Comparison of ENCODE assay signal across 8 cellular contexts in the genomic region with DNA sequence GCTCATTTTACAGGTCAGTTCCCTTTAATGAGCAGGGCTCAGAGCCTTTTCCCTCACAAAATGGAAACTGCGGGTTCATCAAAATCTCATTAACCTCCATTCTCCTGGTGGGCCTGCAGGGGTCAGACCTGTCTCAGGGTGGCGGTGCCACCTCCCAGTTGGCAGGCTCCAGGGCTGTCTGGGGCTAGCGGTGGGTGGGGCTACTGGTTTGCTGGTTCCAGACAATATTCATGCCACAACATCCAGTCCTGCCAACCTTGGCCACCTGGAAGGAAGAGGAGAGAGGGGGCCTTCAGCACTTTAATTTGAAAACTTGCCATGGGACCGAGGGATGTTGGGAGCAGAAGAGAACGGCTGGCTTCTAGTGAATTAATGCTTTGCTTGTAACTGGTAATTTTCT.
DNase-seq lines count a peak whose midpoint lies in the region; ATAC-seq lines count a peak whose summit lies in the region.

No MANE protein-coding gene starts in this region.

- ATAC-seq in HG03354 (IDR thresholded peaks at IDR 0.05; ENCODE audit: poor library complexity, severe bottlenecking, unreplicated experiment), result no peak

- H3K36me3 Mint-ChIP-seq in activated naive CD4-positive, alpha-beta T cell treated with anti-CD3 and anti-CD28 coated beads, Interleukin-2, amount 10 ng/mL, durations not matched to agents 7 days and 5 days, result no peaks in the 10 kb centered on the region

- peak overlapping the region; percentile 26 for H3K9ac ChIP-seq in iPS-15b (ENCODE audit: low read depth, low read length)

- H3K9me3 ChIP-seq in iPS-15b (ENCODE audit: control insufficient read depth, insufficient read depth, low read length), result no peaks in the 10 kb centered on the region

- peaks cover 38% of the 10 kb centered on the region for H3K27me3 Mint-ChIP-seq in activated naive CD4-positive, alpha-beta T cell treated with anti-CD3 and anti-CD28 coated beads, Interleukin-2, amount 10 ng/mL, durations not matched to agents 7 days and 5 days

- DNase-seq in NOMO-1 (lab: John Stamatoyannopoulos, UW; ENCODE audit: unreplicated experiment in 2 of 2) (peak; percentile 23 to 30), NOMO-1 treated with dmso at 0.1 percent for 144 hours (lab: John Stamatoyannopoulos, UW; ENCODE audit: unreplicated experiment) (no peak), NCI-H1105 treated with DMSO at 0.1 percent for 48 hours (lab: John Stamatoyannopoulos, UW) (peak; percentile 54), GM19238 (ENCODE audit: insufficient read length, low spot score) (no peak)
- DNase-seq in activated naive CD4-positive, alpha-beta T cell treated with anti-CD3 and anti-CD28 coated beads, Interleukin-2, amount 10 ng/mL, durations not matched to agents 7 days and 5 days, result peak; percentile 41
- DNase-seq in stimulated activated CD8-positive, alpha-beta memory T cell treated with anti-CD3 and anti-CD28 coated beads, Interleukin-7, amount 100 ng/mL, for 24 hours (ENCODE audit: low read depth), result peak; percentile 4

- H3K4me1 Mint-ChIP-seq in activated naive CD4-positive, alpha-beta T cell treated with anti-CD3 and anti-CD28 coated beads, Interleukin-2, amount 10 ng/mL, durations not matched to agents 7 days and 5 days, result no peaks in the 10 kb centered on the region

- no peaks in the 10 kb centered on the region for H3K9me3 Mint-ChIP-seq in activated naive CD4-positive, alpha-beta T cell treated with anti-CD3 and anti-CD28 coated beads, Interleukin-2, amount 10 ng/mL, durations not matched to agents 7 days and 5 days

- no peaks in the 10 kb centered on the region for H3K27me3 ChIP-seq in iPS-15b (ENCODE audit: control insufficient read depth, insufficient read depth, low read length)

- no peaks in the 10 kb centered on the region for H3K4me1 ChIP-seq in iPS-15b (ENCODE audit: control insufficient read depth, insufficient read depth, low read length)

- H3K4me3 ChIP-seq in iPS-15b (ENCODE audit: low read depth, low read length), result no peak overlapping the region

- H3K27ac Mint-ChIP-seq in activated naive CD4-positive, alpha-beta T cell treated with anti-CD3 and anti-CD28 coated beads, Interleukin-2, amount 10 ng/mL, durations not matched to agents 7 days and 5 days, result no peak overlapping the region

- CTCF ChIA-PET in activated naive CD4-positive, alpha-beta T cell treated with anti-CD3 and anti-CD28 coated beads, Interleukin-2, amount 10 ng/mL, durations not matched to agents 7 days and 5 days (lab: Charles Lee), result no interaction called here

- H3K36me3 ChIP-seq in iPS-15b (ENCODE audit: control insufficient read depth, insufficient read depth, low read length), result no peaks in the 10 kb centered on the region

- no peak overlapping the region for H3K4me3 Mint-ChIP-seq in activated naive CD4-positive, alpha-beta T cell treated with anti-CD3 and anti-CD28 coated beads, Interleukin-2, amount 10 ng/mL, durations not matched to agents 7 days and 5 days

Comparison
In these comparisons a context has a peak if more than half of its experiments do, and no peak if none do; other contexts are left out.
1. DNase-seq: peak in NOMO-1 (2 of 2), NCI-H1105 treated with DMSO at 0.1 percent for 48 hours (single experiment), activated naive CD4-positive, alpha-beta T cell treated with anti-CD3 and anti-CD28 coated beads, Interleukin-2, amount 10 ng/mL, durations not matched to agents 7 days and 5 days (single experiment) and stimulated activated CD8-positive, alpha-beta memory T cell treated with anti-CD3 and anti-CD28 coated beads, Interleukin-7, amount 100 ng/mL, for 24 hours (single experiment); none in NOMO-1 treated with dmso at 0.1 percent for 144 hours (single experiment) and GM19238 (single experiment).